Comparison of ENCODE assay signal across 9 cellular contexts in genomic region chr18:26771524-26771923, GRCh38.
A peak's percentile ranks its signal among the peaks of the same experiment; 100 is the strongest.
DNase-seq lines count a peak whose midpoint lies in the region; ATAC-seq and TF ChIP-seq lines count a peak whose summit lies in the region.
"Had no signal": no experiment of that assay in that cellular context is flagged by ENCODE, and none has a peak within 500 bp of the region (broad histone marks: within the 10 kb centered on the region; RNA-seq: fewer than 3 reads in every experiment).

No MANE protein-coding gene starts in this region.

- H3K27me3 ChIP-seq in WERI-Rb-1 (ENCODE audit: insufficient read depth, low read depth, severe bottlenecking), result no peaks in the 10 kb centered on the region

- TF ChIP-seq CTCF in C4-2B (conservative IDR thresholded peaks at IDR 0.05) (peak; percentile 45), WERI-Rb-1 (IDR thresholded peaks at IDR 0.05; ENCODE audit: low read depth, low read length) (peak; percentile 66)

- peak; percentile 49 for ATAC-seq in HG02759 (IDR thresholded peaks at IDR 0.05; ENCODE audit: unreplicated experiment)
- no peak for ATAC-seq in HG03095 (IDR thresholded peaks at IDR 0.05; ENCODE audit: unreplicated experiment)

- H3K27ac ChIP-seq in C4-2B (no peak overlapping the region), WERI-Rb-1 (no peak overlapping the region)

- no peaks in the 10 kb centered on the region for H3K36me3 ChIP-seq in WERI-Rb-1

- H3K9me3 ChIP-seq in WERI-Rb-1 (ENCODE audit: severe bottlenecking), result no peaks in the 10 kb centered on the region

- peak; percentile 21 for DNase-seq in WERI-Rb-1
- peak; percentile 6 for DNase-seq in kidney glomerular epithelial cell (lab: John Stamatoyannopoulos, UW)
- no peak for DNase-seq in central memory CD4-positive, alpha-beta T cell
- no peak for DNase-seq in activated naive CD4-positive, alpha-beta T cell treated with Interleukin-2 at 50 U/mL for 16 hours
- no peak for DNase-seq in NCI-H524 treated with DMSO at 0.1 percent for 48 hours (lab: John Stamatoyannopoulos, UW)
- DNase-seq: NCI-H146 had no signal

- no peak overlapping the region for H3K4me3 ChIP-seq in WERI-Rb-1 (ENCODE audit: low read depth, low read length)

Comparison
In these comparisons a context has a peak if more than half of its experiments do, and no peak if none do; other contexts are left out.
1. DNase-seq: peak in WERI-Rb-1 (single experiment) and kidney glomerular epithelial cell (single experiment); none in central memory CD4-positive, alpha-beta T cell (single experiment), activated naive CD4-positive, alpha-beta T cell treated with Interleukin-2 at 50 U/mL for 16 hours (single experiment) and NCI-H524 treated with DMSO at 0.1 percent for 48 hours (single experiment).